Comparison of ENCODE assay signal across 1 cellular context in genomic region chr5:115648072-115648471, GRCh38.
TF ChIP-seq lines count a peak whose summit lies in the region.

No MANE protein-coding gene starts in this region.

TF ChIP-seq in GM23338, 12 proteins besides CTCF, POLR2A, EP300 and RAD21 (continued from another document):
- TF ChIP-seq ZNF462 (CRISPR knock-in tag; IDR thresholded peaks at IDR 0.05) (no peak), STAT1 (IDR thresholded peaks at IDR 0.05; ENCODE audit: unreplicated experiment) (no peak), ETS1 (IDR thresholded peaks at IDR 0.05) (no peak)
